ENCODE assay signal across 1 cellular context in the genomic region with DNA sequence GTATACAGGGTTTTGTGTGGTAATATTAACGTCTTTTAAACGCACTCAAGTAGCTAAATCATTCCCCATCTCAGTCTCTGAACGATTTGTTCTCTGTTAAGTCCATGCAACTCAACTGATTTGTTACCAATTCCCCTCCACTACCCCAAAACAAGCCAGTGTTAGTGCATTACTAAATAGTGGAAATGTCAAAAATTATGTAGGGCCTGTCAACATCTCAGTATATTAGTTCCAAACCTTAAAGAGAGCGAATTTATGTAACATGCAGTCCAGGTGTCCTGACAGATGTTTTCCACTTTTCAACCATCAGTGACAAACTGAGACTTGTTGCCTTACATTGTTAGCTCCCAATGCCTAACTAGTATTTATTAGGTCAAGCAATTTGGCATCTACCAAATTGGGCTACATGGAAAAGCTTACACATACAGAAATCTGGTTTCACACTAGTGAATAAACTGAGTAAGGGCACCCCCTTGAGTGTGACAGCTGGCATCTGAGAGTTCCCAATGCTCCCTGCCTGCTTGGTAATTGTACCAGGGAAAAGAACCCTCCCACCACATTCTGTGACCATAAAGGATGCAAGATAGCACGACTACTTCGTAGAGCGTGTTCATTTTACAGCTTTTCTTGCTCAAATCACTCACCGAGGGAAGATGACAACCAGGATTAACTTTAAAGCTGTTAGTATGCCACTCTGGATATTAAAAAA.
TF ChIP-seq lines count a peak whose summit lies in the region.

No MANE protein-coding gene starts in this region.

TF ChIP-seq in GM12878, 131 proteins besides CTCF, POLR2A, EP300 and RAD21 (continued from another document and continues in another):
- TF ChIP-seq, protein P1, sequence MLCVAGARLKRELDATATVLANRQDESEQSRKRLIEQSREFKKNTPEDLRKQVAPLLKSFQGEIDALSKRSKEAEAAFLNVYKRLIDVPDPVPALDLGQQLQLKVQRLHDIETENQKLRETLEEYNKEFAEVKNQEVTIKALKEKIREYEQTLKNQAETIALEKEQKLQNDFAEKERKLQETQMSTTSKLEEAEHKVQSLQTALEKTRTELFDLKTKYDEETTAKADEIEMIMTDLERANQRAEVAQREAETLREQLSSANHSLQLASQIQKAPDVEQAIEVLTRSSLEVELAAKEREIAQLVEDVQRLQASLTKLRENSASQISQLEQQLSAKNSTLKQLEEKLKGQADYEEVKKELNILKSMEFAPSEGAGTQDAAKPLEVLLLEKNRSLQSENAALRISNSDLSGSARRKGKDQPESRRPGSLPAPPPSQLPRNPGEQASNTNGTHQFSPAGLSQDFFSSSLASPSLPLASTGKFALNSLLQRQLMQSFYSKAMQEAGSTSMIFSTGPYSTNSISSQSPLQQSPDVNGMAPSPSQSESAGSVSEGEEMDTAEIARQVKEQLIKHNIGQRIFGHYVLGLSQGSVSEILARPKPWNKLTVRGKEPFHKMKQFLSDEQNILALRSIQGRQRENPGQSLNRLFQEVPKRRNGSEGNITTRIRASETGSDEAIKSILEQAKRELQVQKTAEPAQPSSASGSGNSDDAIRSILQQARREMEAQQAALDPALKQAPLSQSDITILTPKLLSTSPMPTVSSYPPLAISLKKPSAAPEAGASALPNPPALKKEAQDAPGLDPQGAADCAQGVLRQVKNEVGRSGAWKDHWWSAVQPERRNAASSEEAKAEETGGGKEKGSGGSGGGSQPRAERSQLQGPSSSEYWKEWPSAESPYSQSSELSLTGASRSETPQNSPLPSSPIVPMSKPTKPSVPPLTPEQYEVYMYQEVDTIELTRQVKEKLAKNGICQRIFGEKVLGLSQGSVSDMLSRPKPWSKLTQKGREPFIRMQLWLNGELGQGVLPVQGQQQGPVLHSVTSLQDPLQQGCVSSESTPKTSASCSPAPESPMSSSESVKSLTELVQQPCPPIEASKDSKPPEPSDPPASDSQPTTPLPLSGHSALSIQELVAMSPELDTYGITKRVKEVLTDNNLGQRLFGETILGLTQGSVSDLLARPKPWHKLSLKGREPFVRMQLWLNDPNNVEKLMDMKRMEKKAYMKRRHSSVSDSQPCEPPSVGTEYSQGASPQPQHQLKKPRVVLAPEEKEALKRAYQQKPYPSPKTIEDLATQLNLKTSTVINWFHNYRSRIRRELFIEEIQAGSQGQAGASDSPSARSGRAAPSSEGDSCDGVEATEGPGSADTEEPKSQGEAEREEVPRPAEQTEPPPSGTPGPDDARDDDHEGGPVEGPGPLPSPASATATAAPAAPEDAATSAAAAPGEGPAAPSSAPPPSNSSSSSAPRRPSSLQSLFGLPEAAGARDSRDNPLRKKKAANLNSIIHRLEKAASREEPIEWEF (IDR thresholded peaks at IDR 0.05; ENCODE audit: insufficient replicate concordance, low read depth, low read length), result peak; percentile 64
- TF ChIP-seq, protein P2, sequence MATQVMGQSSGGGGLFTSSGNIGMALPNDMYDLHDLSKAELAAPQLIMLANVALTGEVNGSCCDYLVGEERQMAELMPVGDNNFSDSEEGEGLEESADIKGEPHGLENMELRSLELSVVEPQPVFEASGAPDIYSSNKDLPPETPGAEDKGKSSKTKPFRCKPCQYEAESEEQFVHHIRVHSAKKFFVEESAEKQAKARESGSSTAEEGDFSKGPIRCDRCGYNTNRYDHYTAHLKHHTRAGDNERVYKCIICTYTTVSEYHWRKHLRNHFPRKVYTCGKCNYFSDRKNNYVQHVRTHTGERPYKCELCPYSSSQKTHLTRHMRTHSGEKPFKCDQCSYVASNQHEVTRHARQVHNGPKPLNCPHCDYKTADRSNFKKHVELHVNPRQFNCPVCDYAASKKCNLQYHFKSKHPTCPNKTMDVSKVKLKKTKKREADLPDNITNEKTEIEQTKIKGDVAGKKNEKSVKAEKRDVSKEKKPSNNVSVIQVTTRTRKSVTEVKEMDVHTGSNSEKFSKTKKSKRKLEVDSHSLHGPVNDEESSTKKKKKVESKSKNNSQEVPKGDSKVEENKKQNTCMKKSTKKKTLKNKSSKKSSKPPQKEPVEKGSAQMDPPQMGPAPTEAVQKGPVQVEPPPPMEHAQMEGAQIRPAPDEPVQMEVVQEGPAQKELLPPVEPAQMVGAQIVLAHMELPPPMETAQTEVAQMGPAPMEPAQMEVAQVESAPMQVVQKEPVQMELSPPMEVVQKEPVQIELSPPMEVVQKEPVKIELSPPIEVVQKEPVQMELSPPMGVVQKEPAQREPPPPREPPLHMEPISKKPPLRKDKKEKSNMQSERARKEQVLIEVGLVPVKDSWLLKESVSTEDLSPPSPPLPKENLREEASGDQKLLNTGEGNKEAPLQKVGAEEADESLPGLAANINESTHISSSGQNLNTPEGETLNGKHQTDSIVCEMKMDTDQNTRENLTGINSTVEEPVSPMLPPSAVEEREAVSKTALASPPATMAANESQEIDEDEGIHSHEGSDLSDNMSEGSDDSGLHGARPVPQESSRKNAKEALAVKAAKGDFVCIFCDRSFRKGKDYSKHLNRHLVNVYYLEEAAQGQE (IDR thresholded peaks at IDR 0.05; ENCODE audit: low read depth, low read length), result no peak
- TF ChIP-seq, protein P3, sequence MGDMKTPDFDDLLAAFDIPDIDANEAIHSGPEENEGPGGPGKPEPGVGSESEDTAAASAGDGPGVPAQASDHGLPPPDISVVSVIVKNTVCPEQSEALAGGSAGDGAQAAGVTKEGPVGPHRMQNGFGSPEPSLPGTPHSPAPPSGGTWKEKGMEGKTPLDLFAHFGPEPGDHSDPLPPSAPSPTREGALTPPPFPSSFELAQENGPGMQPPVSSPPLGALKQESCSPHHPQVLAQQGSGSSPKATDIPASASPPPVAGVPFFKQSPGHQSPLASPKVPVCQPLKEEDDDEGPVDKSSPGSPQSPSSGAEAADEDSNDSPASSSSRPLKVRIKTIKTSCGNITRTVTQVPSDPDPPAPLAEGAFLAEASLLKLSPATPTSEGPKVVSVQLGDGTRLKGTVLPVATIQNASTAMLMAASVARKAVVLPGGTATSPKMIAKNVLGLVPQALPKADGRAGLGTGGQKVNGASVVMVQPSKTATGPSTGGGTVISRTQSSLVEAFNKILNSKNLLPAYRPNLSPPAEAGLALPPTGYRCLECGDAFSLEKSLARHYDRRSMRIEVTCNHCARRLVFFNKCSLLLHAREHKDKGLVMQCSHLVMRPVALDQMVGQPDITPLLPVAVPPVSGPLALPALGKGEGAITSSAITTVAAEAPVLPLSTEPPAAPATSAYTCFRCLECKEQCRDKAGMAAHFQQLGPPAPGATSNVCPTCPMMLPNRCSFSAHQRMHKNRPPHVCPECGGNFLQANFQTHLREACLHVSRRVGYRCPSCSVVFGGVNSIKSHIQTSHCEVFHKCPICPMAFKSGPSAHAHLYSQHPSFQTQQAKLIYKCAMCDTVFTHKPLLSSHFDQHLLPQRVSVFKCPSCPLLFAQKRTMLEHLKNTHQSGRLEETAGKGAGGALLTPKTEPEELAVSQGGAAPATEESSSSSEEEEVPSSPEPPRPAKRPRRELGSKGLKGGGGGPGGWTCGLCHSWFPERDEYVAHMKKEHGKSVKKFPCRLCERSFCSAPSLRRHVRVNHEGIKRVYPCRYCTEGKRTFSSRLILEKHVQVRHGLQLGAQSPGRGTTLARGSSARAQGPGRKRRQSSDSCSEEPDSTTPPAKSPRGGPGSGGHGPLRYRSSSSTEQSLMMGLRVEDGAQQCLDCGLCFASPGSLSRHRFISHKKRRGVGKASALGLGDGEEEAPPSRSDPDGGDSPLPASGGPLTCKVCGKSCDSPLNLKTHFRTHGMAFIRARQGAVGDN (IDR thresholded peaks at IDR 0.05), result no peak
- TF ChIP-seq FOXK2 (IDR thresholded peaks at IDR 0.05) (no peak), ZNF622 (IDR thresholded peaks at IDR 0.05) (no peak), CREB1 (IDR thresholded peaks at IDR 0.05; ENCODE audit: low read depth) (no peak; the same call in 1 of the 2 replicates), TCF12 (IDR thresholded peaks at IDR 0.05; ENCODE audit: low read depth, low read length) (no peak), TCF7 (IDR thresholded peaks at IDR 0.05; ENCODE audit: borderline replicate concordance) (no peak), TCF3 (IDR thresholded peaks at IDR 0.05; ENCODE audit: borderline replicate concordance, insufficient read depth, low read depth, low read length) (peak; percentile 8; the same call in 1 of the 2 replicates), EZH2 (IDR thresholded peaks at IDR 0.05; ENCODE audit: borderline replicate concordance, control insufficient read depth, low read depth, low read length) (no peak), RELA (IDR thresholded peaks at IDR 0.05; ENCODE audit: borderline replicate concordance, partially characterized antibody) (no peak), ZNF217 (IDR thresholded peaks at IDR 0.05) (no peak), ZZZ3 (IDR thresholded peaks at IDR 0.05; ENCODE audit: control insufficient read depth, insufficient read length, low read depth) (no peak), HCFC1 (IDR thresholded peaks at IDR 0.05; ENCODE audit: low read length) (no peak), MTA2 (IDR thresholded peaks at IDR 0.05; ENCODE audit: low read depth) (no peak), MTA3 (IDR thresholded peaks at IDR 0.05; ENCODE audit: borderline replicate concordance, low read length) (peak; percentile 29; the same call in 1 of the 2 replicates), GABPA (IDR thresholded peaks at IDR 0.05; ENCODE audit: low read depth) (no peak), MEF2B (IDR thresholded peaks at IDR 0.05; ENCODE audit: partially characterized antibody, poor library complexity, severe bottlenecking) (no peak), HDAC6 (IDR thresholded peaks at IDR 0.05; ENCODE audit: unreplicated experiment) (peak; percentile 68), PAX5 (IDR thresholded peaks at IDR 0.05; ENCODE audit: borderline replicate concordance, low read depth, low read length) (no peak; the same call in 1 of the 2 replicates), KLF5 (IDR thresholded peaks at IDR 0.05; ENCODE audit: partially characterized antibody) (no peak), ZNF384 (IDR thresholded peaks at IDR 0.05; ENCODE audit: borderline replicate concordance, low read depth, low read length) (no peak), MXI1 (IDR thresholded peaks at IDR 0.05; ENCODE audit: low read depth, low read length) (peak; percentile 36; the same call in 1 of the 2 replicates), SMC3 (IDR thresholded peaks at IDR 0.05; ENCODE audit: borderline replicate concordance, low read length) (0 out of 2 replicates have a peak, but pooled peaks have one; percentile 3), GATAD2B (conservative IDR thresholded peaks at IDR 0.05; ENCODE audit: low read depth) (no peak), MYC (IDR thresholded peaks at IDR 0.05; ENCODE audit: insufficient read depth, insufficient read length, insufficient replicate concordance, low read length, severe bottlenecking) (no peak), YY1 (IDR thresholded peaks at IDR 0.05; ENCODE audit: low read depth, low read length) (no peak), MEF2A (IDR thresholded peaks at IDR 0.05; ENCODE audit: insufficient read depth, low read depth, low read length) (no peak), RAD51 (IDR thresholded peaks at IDR 0.05) (no peak), STAT3 (IDR thresholded peaks at IDR 0.05; ENCODE audit: low read depth, low read length) (no peak), SRF (IDR thresholded peaks at IDR 0.05; ENCODE audit: low read depth in 2 of 2, low read length in 2 of 2) (no peak)
- TF ChIP-seq, protein P4, sequence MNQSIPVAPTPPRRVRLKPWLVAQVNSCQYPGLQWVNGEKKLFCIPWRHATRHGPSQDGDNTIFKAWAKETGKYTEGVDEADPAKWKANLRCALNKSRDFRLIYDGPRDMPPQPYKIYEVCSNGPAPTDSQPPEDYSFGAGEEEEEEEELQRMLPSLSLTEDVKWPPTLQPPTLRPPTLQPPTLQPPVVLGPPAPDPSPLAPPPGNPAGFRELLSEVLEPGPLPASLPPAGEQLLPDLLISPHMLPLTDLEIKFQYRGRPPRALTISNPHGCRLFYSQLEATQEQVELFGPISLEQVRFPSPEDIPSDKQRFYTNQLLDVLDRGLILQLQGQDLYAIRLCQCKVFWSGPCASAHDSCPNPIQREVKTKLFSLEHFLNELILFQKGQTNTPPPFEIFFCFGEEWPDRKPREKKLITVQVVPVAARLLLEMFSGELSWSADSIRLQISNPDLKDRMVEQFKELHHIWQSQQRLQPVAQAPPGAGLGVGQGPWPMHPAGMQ (IDR thresholded peaks at IDR 0.05; ENCODE audit: borderline replicate concordance), result no peak
- TF ChIP-seq, protein P5, sequence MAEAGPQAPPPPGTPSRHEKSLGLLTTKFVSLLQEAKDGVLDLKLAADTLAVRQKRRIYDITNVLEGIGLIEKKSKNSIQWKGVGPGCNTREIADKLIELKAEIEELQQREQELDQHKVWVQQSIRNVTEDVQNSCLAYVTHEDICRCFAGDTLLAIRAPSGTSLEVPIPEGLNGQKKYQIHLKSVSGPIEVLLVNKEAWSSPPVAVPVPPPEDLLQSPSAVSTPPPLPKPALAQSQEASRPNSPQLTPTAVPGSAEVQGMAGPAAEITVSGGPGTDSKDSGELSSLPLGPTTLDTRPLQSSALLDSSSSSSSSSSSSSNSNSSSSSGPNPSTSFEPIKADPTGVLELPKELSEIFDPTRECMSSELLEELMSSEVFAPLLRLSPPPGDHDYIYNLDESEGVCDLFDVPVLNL (IDR thresholded peaks at IDR 0.05; ENCODE audit: low read depth, low read length), result no peak
- TF ChIP-seq, protein P6, sequence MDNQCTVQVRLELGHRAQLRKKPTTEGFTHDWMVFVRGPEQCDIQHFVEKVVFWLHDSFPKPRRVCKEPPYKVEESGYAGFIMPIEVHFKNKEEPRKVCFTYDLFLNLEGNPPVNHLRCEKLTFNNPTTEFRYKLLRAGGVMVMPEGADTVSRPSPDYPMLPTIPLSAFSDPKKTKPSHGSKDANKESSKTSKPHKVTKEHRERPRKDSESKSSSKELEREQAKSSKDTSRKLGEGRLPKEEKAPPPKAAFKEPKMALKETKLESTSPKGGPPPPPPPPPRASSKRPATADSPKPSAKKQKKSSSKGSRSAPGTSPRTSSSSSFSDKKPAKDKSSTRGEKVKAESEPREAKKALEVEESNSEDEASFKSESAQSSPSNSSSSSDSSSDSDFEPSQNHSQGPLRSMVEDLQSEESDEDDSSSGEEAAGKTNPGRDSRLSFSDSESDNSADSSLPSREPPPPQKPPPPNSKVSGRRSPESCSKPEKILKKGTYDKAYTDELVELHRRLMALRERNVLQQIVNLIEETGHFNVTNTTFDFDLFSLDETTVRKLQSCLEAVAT (IDR thresholded peaks at IDR 0.05), result no peak
- TF ChIP-seq, protein P7, sequence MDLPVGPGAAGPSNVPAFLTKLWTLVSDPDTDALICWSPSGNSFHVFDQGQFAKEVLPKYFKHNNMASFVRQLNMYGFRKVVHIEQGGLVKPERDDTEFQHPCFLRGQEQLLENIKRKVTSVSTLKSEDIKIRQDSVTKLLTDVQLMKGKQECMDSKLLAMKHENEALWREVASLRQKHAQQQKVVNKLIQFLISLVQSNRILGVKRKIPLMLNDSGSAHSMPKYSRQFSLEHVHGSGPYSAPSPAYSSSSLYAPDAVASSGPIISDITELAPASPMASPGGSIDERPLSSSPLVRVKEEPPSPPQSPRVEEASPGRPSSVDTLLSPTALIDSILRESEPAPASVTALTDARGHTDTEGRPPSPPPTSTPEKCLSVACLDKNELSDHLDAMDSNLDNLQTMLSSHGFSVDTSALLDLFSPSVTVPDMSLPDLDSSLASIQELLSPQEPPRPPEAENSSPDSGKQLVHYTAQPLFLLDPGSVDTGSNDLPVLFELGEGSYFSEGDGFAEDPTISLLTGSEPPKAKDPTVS (IDR thresholded peaks at IDR 0.05; ENCODE audit: low read depth, low read length), result no peak
